In the genomic region with DNA sequence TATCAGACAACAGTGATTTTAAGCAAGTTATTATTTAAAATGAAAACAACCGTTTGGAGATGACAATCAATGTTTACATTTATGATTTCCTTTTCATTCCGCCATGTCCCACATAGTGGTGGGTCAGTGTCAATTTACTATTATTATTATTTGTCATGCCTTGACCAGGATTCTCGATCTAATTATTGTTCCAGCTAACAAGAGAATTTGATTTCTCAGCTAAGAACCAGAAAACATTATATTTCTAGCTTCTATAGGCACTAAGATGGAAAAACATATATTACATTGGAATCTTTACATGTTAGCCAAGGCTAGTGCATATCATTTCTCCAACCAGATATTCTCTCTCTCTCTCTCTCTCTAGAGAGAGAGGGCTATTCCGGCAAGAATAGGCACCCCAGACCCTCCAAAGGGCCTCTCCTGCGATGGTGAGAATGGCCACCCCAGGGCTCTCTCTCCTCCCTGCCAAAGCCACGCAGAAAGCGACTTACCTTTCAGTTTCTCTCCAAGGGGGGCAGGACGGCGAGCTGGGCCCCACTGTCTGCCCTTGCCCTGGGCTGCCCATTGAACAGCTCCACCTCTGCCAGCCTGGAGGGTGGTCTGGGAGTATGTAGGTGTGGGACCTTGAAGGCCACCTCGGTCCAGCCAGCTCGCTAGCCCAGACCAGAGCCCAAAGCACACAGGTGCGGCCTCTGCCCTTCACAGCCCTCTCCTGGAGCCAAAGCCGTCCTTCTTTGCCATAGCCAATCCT, we compare ENCODE assay signal across 2 cellular contexts.
TF ChIP-seq lines count a peak whose summit lies in the region.

No MANE protein-coding gene starts in this region.

TF ChIP-seq in SK-N-SH, 30 proteins besides CTCF, POLR2A, EP300 and RAD21:
- no peak for TF ChIP-seq ELF1 (IDR thresholded peaks at IDR 0.05)
- TF ChIP-seq CHD2 (IDR thresholded peaks at IDR 0.05; ENCODE audit: low read length, partially characterized antibody), result no peak
- no peak for TF ChIP-seq EZH2phosphoT487 (IDR thresholded peaks at IDR 0.05; ENCODE audit: borderline replicate concordance, low read depth)
- TF ChIP-seq, protein P1, sequence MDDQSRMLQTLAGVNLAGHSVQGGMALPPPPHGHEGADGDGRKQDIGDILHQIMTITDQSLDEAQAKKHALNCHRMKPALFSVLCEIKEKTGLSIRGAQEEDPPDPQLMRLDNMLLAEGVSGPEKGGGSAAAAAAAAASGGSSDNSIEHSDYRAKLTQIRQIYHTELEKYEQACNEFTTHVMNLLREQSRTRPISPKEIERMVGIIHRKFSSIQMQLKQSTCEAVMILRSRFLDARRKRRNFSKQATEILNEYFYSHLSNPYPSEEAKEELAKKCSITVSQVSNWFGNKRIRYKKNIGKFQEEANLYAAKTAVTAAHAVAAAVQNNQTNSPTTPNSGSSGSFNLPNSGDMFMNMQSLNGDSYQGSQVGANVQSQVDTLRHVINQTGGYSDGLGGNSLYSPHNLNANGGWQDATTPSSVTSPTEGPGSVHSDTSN (IDR thresholded peaks at IDR 0.05), result no peak
- TF ChIP-seq FOXJ3 (CRISPR knock-in tag; IDR thresholded peaks at IDR 0.05), result no peak
- no peak for TF ChIP-seq GATA2 (CRISPR knock-in tag; IDR thresholded peaks at IDR 0.05)
- TF ChIP-seq, protein P2, sequence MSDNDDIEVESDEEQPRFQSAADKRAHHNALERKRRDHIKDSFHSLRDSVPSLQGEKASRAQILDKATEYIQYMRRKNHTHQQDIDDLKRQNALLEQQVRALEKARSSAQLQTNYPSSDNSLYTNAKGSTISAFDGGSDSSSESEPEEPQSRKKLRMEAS (IDR thresholded peaks at IDR 0.05; ENCODE audit: low read depth), result no peak
- TF ChIP-seq TEAD4 (IDR thresholded peaks at IDR 0.05; ENCODE audit: borderline replicate concordance, insufficient read depth), result no peak
- TF ChIP-seq GABPA (IDR thresholded peaks at IDR 0.05; ENCODE audit: low read depth), result no peak
- no peak for TF ChIP-seq TAF1 (IDR thresholded peaks at IDR 0.05; ENCODE audit: borderline replicate concordance, low read depth, low read length)
- TF ChIP-seq RXRA (IDR thresholded peaks at IDR 0.05; ENCODE audit: borderline replicate concordance, low read depth), result no peak
- TF ChIP-seq POLR2AphosphoS5 (IDR thresholded peaks at IDR 0.05; ENCODE audit: low read depth, low read length), result no peak

TF ChIP-seq in SK-N-SH treated with all-trans-retinoic acid at 6 μM for 48 hours, 23 proteins besides CTCF, POLR2A, EP300 and RAD21:
- TF ChIP-seq OSR1 (CRISPR knock-in tag; IDR thresholded peaks at IDR 0.05) (no peak), ESRRG (CRISPR knock-in tag; IDR thresholded peaks at IDR 0.05) (no peak), ISL1 (CRISPR knock-in tag; IDR thresholded peaks at IDR 0.05) (no peak), SNAI2 (CRISPR knock-in tag; IDR thresholded peaks at IDR 0.05) (no peak), ZFP3 (CRISPR knock-in tag; IDR thresholded peaks at IDR 0.05) (no peak), CSDC2 (CRISPR knock-in tag; IDR thresholded peaks at IDR 0.05) (no peak), BACH2 (CRISPR knock-in tag; IDR thresholded peaks at IDR 0.05; ENCODE audit: borderline replicate concordance) (no peak), ZNF70 (CRISPR knock-in tag; IDR thresholded peaks at IDR 0.05) (no peak), ZC3H10 (CRISPR knock-in tag; IDR thresholded peaks at IDR 0.05) (no peak), PPARA (CRISPR knock-in tag; IDR thresholded peaks at IDR 0.05; ENCODE audit: borderline replicate concordance) (no peak), GLIS3 (CRISPR knock-in tag; IDR thresholded peaks at IDR 0.05) (no peak), ZFP30 (CRISPR knock-in tag; IDR thresholded peaks at IDR 0.05) (no peak)
- TF ChIP-seq, protein P3, sequence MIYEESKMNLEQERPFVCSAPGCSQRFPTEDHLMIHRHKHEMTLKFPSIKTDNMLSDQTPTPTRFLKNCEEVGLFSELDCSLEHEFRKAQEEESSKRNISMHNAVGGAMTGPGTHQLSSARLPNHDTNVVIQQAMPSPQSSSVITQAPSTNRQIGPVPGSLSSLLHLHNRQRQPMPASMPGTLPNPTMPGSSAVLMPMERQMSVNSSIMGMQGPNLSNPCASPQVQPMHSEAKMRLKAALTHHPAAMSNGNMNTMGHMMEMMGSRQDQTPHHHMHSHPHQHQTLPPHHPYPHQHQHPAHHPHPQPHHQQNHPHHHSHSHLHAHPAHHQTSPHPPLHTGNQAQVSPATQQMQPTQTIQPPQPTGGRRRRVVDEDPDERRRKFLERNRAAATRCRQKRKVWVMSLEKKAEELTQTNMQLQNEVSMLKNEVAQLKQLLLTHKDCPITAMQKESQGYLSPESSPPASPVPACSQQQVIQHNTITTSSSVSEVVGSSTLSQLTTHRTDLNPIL (CRISPR knock-in tag; IDR thresholded peaks at IDR 0.05; ENCODE audit: low read depth), result no peak
- TF ChIP-seq, protein P4, sequence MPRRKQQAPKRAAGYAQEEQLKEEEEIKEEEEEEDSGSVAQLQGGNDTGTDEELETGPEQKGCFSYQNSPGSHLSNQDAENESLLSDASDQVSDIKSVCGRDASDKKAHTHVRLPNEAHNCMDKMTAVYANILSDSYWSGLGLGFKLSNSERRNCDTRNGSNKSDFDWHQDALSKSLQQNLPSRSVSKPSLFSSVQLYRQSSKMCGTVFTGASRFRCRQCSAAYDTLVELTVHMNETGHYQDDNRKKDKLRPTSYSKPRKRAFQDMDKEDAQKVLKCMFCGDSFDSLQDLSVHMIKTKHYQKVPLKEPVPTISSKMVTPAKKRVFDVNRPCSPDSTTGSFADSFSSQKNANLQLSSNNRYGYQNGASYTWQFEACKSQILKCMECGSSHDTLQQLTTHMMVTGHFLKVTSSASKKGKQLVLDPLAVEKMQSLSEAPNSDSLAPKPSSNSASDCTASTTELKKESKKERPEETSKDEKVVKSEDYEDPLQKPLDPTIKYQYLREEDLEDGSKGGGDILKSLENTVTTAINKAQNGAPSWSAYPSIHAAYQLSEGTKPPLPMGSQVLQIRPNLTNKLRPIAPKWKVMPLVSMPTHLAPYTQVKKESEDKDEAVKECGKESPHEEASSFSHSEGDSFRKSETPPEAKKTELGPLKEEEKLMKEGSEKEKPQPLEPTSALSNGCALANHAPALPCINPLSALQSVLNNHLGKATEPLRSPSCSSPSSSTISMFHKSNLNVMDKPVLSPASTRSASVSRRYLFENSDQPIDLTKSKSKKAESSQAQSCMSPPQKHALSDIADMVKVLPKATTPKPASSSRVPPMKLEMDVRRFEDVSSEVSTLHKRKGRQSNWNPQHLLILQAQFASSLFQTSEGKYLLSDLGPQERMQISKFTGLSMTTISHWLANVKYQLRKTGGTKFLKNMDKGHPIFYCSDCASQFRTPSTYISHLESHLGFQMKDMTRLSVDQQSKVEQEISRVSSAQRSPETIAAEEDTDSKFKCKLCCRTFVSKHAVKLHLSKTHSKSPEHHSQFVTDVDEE (CRISPR knock-in tag; IDR thresholded peaks at IDR 0.05), result no peak
- TF ChIP-seq, protein P5, sequence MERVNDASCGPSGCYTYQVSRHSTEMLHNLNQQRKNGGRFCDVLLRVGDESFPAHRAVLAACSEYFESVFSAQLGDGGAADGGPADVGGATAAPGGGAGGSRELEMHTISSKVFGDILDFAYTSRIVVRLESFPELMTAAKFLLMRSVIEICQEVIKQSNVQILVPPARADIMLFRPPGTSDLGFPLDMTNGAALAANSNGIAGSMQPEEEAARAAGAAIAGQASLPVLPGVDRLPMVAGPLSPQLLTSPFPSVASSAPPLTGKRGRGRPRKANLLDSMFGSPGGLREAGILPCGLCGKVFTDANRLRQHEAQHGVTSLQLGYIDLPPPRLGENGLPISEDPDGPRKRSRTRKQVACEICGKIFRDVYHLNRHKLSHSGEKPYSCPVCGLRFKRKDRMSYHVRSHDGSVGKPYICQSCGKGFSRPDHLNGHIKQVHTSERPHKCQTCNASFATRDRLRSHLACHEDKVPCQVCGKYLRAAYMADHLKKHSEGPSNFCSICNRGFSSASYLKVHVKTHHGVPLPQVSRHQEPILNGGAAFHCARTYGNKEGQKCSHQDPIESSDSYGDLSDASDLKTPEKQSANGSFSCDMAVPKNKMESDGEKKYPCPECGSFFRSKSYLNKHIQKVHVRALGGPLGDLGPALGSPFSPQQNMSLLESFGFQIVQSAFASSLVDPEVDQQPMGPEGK (CRISPR knock-in tag; IDR thresholded peaks at IDR 0.05; ENCODE audit: borderline replicate concordance), result no peak
- TF ChIP-seq, protein P6, sequence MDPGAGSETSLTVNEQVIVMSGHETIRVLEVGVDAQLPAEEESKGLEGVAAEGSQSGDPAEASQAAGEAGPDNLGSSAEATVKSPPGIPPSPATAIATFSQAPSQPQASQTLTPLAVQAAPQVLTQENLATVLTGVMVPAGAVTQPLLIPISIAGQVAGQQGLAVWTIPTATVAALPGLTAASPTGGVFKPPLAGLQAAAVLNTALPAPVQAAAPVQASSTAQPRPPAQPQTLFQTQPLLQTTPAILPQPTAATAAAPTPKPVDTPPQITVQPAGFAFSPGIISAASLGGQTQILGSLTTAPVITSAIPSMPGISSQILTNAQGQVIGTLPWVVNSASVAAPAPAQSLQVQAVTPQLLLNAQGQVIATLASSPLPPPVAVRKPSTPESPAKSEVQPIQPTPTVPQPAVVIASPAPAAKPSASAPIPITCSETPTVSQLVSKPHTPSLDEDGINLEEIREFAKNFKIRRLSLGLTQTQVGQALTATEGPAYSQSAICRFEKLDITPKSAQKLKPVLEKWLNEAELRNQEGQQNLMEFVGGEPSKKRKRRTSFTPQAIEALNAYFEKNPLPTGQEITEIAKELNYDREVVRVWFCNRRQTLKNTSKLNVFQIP (CRISPR knock-in tag; IDR thresholded peaks at IDR 0.05; ENCODE audit: borderline replicate concordance, low read depth), result no peak
